Comparison of ENCODE assay signal across 8 cellular contexts in genomic region chr16:3106205-3106928, GRCh38. TPM values are rescaled to one million over a fixed set of nuclear protein-coding genes. Genes with fewer than 3 reads are reported as not detected.
A peak's percentile ranks its signal among the peaks of the same experiment; 100 is the strongest.
DNase-seq lines count a peak whose midpoint lies in the region; ATAC-seq and TF ChIP-seq lines count a peak whose summit lies in the region.

No MANE protein-coding gene starts in this region.

- in situ Hi-C loops in T47D (cut with HindIII; ENCODE audit: low pct_unique_long_range_greater_than_20kb, low sequenced_read_pairs), result no loop called here

- H3K27ac ChIP-seq in VCaP (peak overlapping the region; percentile 77), skin epidermis (peak overlapping the region; percentile 56 to 95 (median 90))

- DNase-seq in A172 (ENCODE audit: low spot score), result peak; percentile 75
- DNase-seq in NCI-H2171 (lab: John Stamatoyannopoulos, UW), result peak; percentile 93
- peak; percentile 91 to 96 for DNase-seq in T47D (ENCODE audit: low read depth in 1 of 2, low spot score in 1 of 2)
- DNase-seq in iPS-NIHi11 (ENCODE audit: low spot score), result peak; percentile 96

- peak overlapping the region; percentile 38 to 71 (median 52) for H3K4me3 ChIP-seq in skin epidermis

- ATAC-seq in GM18861 (IDR thresholded peaks at IDR 0.05; ENCODE audit: unreplicated experiment) (peak; percentile 76), HG03066 (IDR thresholded peaks at IDR 0.05; ENCODE audit: low read depth, unreplicated experiment) (peak; percentile 77)

- no peak for TF ChIP-seq CTCF in VCaP (conservative IDR thresholded peaks at IDR 0.05)

RNA-seq across cellular contexts. Expression of gene ZNF205, which starts 6.0 kb away (rescaled TPM):
- 21.0 and 22.4 TPM in 2 replicates for total RNA-seq in A172 (2014; rRNA removed; shearing (Covaris generic))

RNA-seq across cellular contexts. Expression of gene ZSCAN10, which starts 7.3 kb away (rescaled TPM):
- not detected in 2 replicates for total RNA-seq in A172 (2014; rRNA removed; shearing (Covaris generic))

RNA-seq across cellular contexts. Expression of gene ZNF213, which starts 28.5 kb away (rescaled TPM):
- 2.1 and 4.6 TPM in 2 replicates for total RNA-seq in A172 (2014; rRNA removed; shearing (Covaris generic))

RNA-seq across cellular contexts. Expression of gene IL32, which starts 40.9 kb away (rescaled TPM):
- total RNA-seq in A172 (2014; rRNA removed; shearing (Covaris generic)), result 113 and 115 TPM in 2 replicates

Comparison
In these comparisons a context has a peak if more than half of its experiments do, and no peak if none do; other contexts are left out.
1. Peak in every context shown above with its lines: DNase-seq, ATAC-seq, H3K4me3 ChIP-seq and H3K27ac ChIP-seq.